Comparison of ENCODE assay signal across 22 cellular contexts in the genomic region with DNA sequence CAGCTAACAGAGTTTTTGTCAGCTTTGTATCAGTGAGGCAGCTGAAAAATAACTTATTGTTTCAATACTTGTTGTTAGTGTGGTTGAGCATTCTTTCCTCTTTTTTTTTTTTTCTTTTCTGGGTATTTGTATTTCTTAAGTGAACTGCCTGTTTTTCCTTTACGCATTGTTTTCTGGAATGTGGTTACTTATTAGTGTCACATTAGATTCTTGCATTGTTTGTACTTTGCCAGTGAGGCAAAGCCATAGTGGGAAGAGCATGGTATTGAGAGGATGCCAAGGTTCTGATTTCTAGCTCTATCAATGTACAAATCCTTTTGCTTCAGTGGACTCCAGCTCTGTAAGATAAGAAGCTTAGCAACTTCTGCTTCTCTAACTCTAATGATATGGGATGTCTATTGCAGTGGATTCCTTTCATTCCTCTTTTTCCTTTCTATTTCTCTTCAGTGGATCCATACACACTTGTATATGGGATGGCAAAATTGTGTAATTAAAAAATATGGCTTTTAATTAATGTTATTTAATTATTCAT. TPM values are rescaled to one million over a fixed set of nuclear protein-coding genes. Genes with fewer than 3 reads are reported as not detected.
DNase-seq lines count a peak whose midpoint lies in the region; ATAC-seq, FAIRE-seq and TF ChIP-seq lines count a peak whose summit lies in the region.
"Had no signal": no experiment of that assay in that cellular context is flagged by ENCODE, and none has a peak within 500 bp of the region (broad histone marks: within the 10 kb centered on the region; RNA-seq: fewer than 3 reads in every experiment).

No MANE protein-coding gene starts in this region.

- H3K27me3 ChIP-seq in GM12878 (replicated peaks in 1 of 2; ENCODE audit: control insufficient read depth in 2 of 2, insufficient read depth in 2 of 2, low read length in 1 of 2) = no peaks in the 10 kb centered on the region
- H3K27me3 ChIP-seq in neural progenitor cell = no peaks in the 10 kb centered on the region

- H3F3A ChIP-seq in neural progenitor cell (ENCODE audit: low read depth) = peaks cover 9% of the 10 kb centered on the region

- no peak overlapping the region for H3K4me3 Mint-ChIP-seq in neural progenitor cell
- H3K4me3 Mint-ChIP-seq in activated CD8-positive, alpha-beta memory T cell treated with anti-CD3 and anti-CD28 coated beads, Interleukin-2, amount 10 ng/mL, durations not matched to agents 7 days and 5 days = no peak overlapping the region

- H3K27ac Mint-ChIP-seq in neural progenitor cell = no peak overlapping the region
- H3K27ac Mint-ChIP-seq in activated CD8-positive, alpha-beta memory T cell treated with anti-CD3 and anti-CD28 coated beads, Interleukin-2, amount 10 ng/mL, durations not matched to agents 7 days and 5 days = no peak overlapping the region

- no peak for FAIRE-seq in GM12878 (lab: Jason Lieb, UNC)
- FAIRE-seq: H1 had no signal

- H2AFZ ChIP-seq in GM12878 (ENCODE audit: control insufficient read depth, low read depth, low read length) (no peak overlapping the region), neural progenitor cell (replicated peaks) (no peak overlapping the region)

- ATAC-seq in GM12878 = no peak
- ATAC-seq in activated CD8-positive, alpha-beta memory T cell treated with anti-CD3 and anti-CD28 coated beads, Interleukin-2, amount 10 ng/mL, durations not matched to agents 7 days and 5 days = no peak
- ATAC-seq: HCT116, Panc1, SK-N-SH treated with all-trans-retinoic acid at 6 μM for 48 hours had no signal

- H3K27me3 Mint-ChIP-seq in neural progenitor cell (ENCODE audit: insufficient read depth, low read depth) = peaks cover 2% of the 10 kb centered on the region
- H3K27me3 Mint-ChIP-seq in activated CD8-positive, alpha-beta memory T cell treated with anti-CD3 and anti-CD28 coated beads, Interleukin-2, amount 10 ng/mL, durations not matched to agents 7 days and 5 days = no peaks in the 10 kb centered on the region

- TF ChIP-seq EP300 in GM12878 (IDR thresholded peaks at IDR 0.05; ENCODE audit: borderline replicate concordance in 1 of 2, control insufficient read depth in 1 of 2, low read depth in 2 of 2, low read length in 2 of 2) = no peak

- TF ChIP-seq CTCF in GM12878 (IDR thresholded peaks at IDR 0.05 in 2 of 3, conservative IDR thresholded peaks at IDR 0.05 in 1 of 3; ENCODE audit: control insufficient read depth in 2 of 3, extremely low read depth in 1 of 3, insufficient read depth in 1 of 3, low read depth in 3 of 3, low read length in 3 of 3) = no peak
- TF ChIP-seq CTCF in neural progenitor cell (IDR thresholded peaks at IDR 0.05) = no peak
- no peak for TF ChIP-seq CTCF in foreskin fibroblast (IDR thresholded peaks at IDR 0.05; ENCODE audit: low read depth, low read length)

- H4K20me1 ChIP-seq in GM12878 (ENCODE audit: control insufficient read depth, insufficient read depth) = no peaks in the 10 kb centered on the region
- H4K20me1 ChIP-seq in neural progenitor cell (ENCODE audit: low read depth) = peaks cover 16% of the 10 kb centered on the region

- H3K4me2 ChIP-seq in GM12878 (ENCODE audit: control insufficient read depth, insufficient read depth) = no peak overlapping the region
- H3K4me2 ChIP-seq in neural progenitor cell = peak overlapping the region; percentile 55

- CTCF ChIA-PET in GM12878 (lab: Yijun Ruan, JAX) = interaction anchor here (0.5 to 1.6 kb wide), 3 partner anchors 10 to 753 kb away, joined by 3 to 6 read pairs (median 4); no protein-coding TSS in a partner anchor
- CTCF ChIA-PET in activated CD8-positive, alpha-beta memory T cell treated with anti-CD3 and anti-CD28 coated beads, Interleukin-2, amount 10 ng/mL, durations not matched to agents 7 days and 5 days (lab: Charles Lee) = interaction anchor here (0.9 to 1.0 kb wide), 2 partner anchors 25 to 138 kb away, joined by 3 read pairs; no protein-coding TSS in a partner anchor

- H3K4me1 ChIP-seq in GM12878 (ENCODE audit: control insufficient read depth, insufficient read depth, low read length) (peaks cover 18% of the 10 kb centered on the region; the same call in 1 of the 2 replicates), neural progenitor cell (peaks cover 28% of the 10 kb centered on the region)

- RAD21 ChIA-PET in GM12878 (lab: Charles Lee; ENCODE audit: unreplicated experiment) = interaction anchor here (0.6 to 2.5 kb wide), 3 partner anchors 11 to 898 kb away, joined by 3 to 10 read pairs (median 3); no protein-coding TSS in a partner anchor

- H3K9me3 ChIP-seq in GM12878 (replicated peaks; ENCODE audit: control insufficient read depth, insufficient read depth, low read length) (peaks cover 3% of the 10 kb centered on the region; the same call in 2 of the 3 replicates), neural progenitor cell (ENCODE audit: low read depth) (no peaks in the 10 kb centered on the region)

- no peak for TF ChIP-seq POLR2A in GM12878 (IDR thresholded peaks at IDR 0.05; ENCODE audit: low read depth, low read length)

- H3K4me1 Mint-ChIP-seq in neural progenitor cell = peaks cover 22% of the 10 kb centered on the region
- peaks cover 71% of the 10 kb centered on the region for H3K4me1 Mint-ChIP-seq in activated CD8-positive, alpha-beta memory T cell treated with anti-CD3 and anti-CD28 coated beads, Interleukin-2, amount 10 ng/mL, durations not matched to agents 7 days and 5 days

- H3K9ac ChIP-seq in GM12878 (ENCODE audit: control insufficient read depth, insufficient read depth, low read length) (no peak overlapping the region), neural progenitor cell (no peak overlapping the region)

- POLR2A ChIA-PET in GM12878 (lab: Charles Lee) = interaction anchor here (0.7 kb wide), 2 partner anchors 150 to 397 kb away, joined by 3 to 4 read pairs; no protein-coding TSS in a partner anchor

- intact Hi-C loops in GM12878 (cut with micrococcal nuclease; ENCODE audit: unreplicated experiment) = loop anchor here (5.0 kb wide), 1 partner anchor 326 kb away; the partner anchor contains the start of gene MBOAT1

- peaks cover 31% of the 10 kb centered on the region for H3K79me2 ChIP-seq in GM12878 (ENCODE audit: control insufficient read depth, insufficient read depth, low read length)
- peaks cover 82% of the 10 kb centered on the region for H3K79me2 ChIP-seq in neural progenitor cell (ENCODE audit: low read depth)

- 0 out of 2 replicates have a peak overlapping the region, but pooled peaks have one; percentile 19 for H3K4me3 ChIP-seq in GM12878
- no peak overlapping the region for H3K4me3 ChIP-seq in neural progenitor cell
- no peak overlapping the region for H3K4me3 ChIP-seq in foreskin fibroblast (ENCODE audit: low read depth in 1 of 2, low read length in 2 of 2)

- H3K9me3 Mint-ChIP-seq in neural progenitor cell = no peaks in the 10 kb centered on the region
- H3K9me3 Mint-ChIP-seq in activated CD8-positive, alpha-beta memory T cell treated with anti-CD3 and anti-CD28 coated beads, Interleukin-2, amount 10 ng/mL, durations not matched to agents 7 days and 5 days (ENCODE audit: low read depth) = no peaks in the 10 kb centered on the region

- TF ChIP-seq RAD21 in GM12878 (IDR thresholded peaks at IDR 0.05; ENCODE audit: insufficient read depth, low read depth, low read length) = no peak

- 100% methylated on average over 1 of the region's 1 CpG for WGBS in GM12878 (ENCODE audit: insufficient coverage, insufficient replicate concordance, low lambda C conversion rate, missing lambda C conversion rate)

- BruUV-seq in GM12878 (replicated peaks; lab: Mats Ljungman, UMichigan) = no TSS peak

- DNase-seq in Caki2 (ENCODE audit: low read depth) (peak; percentile 70), NCI-H82 treated with DMSO at 0.1 percent for 48 hours (lab: John Stamatoyannopoulos, UW; ENCODE audit: unreplicated experiment) (peak; percentile 39), GM12878 (ENCODE audit: low read depth, low spot score) (no peak), neural progenitor cell (ENCODE audit: low spot score) (peak; percentile 33), foreskin fibroblast (no peak), NCI-H524 (lab: John Stamatoyannopoulos, UW) (no peak), NCI-H146 (lab: John Stamatoyannopoulos, UW) (no peak)
- DNase-seq in activated CD8-positive, alpha-beta memory T cell treated with anti-CD3 and anti-CD28 coated beads, Interleukin-2, amount 10 ng/mL, durations not matched to agents 7 days and 5 days = no peak
- DNase-seq: DMS79 treated with DMSO at 0.1 percent for 48 hours; IMR-90; NCI-H1694 treated with DMSO at 0.1 percent for 48 hours; NCI-H2081 treated with DMSO at 0.1 percent for 48 hours; NCI-H2171 treated with DMSO at 0.1 percent for 48 hours; NCI-H446 treated with DMSO at 0.1 percent for 48 hours; NCI-H69; NK-92 treated with Interleukin-12 subunit alpha and Interleukin-12 subunit beta, amount 100 ng/mL, for 24 hours; SIG-M5 had no signal

- H3K36me3 Mint-ChIP-seq in neural progenitor cell = peaks cover 9% of the 10 kb centered on the region
- H3K36me3 Mint-ChIP-seq in activated CD8-positive, alpha-beta memory T cell treated with anti-CD3 and anti-CD28 coated beads, Interleukin-2, amount 10 ng/mL, durations not matched to agents 7 days and 5 days = peaks cover 48% of the 10 kb centered on the region

- H3K36me3 ChIP-seq in GM12878 (ENCODE audit: control insufficient read depth in 2 of 2, insufficient read depth in 2 of 2, low read length in 1 of 2) = peaks cover 2 to 6% of the 10 kb centered on the region in 2 experiments; a peak in 2 of 4 replicates
- H3K36me3 ChIP-seq in neural progenitor cell = no peaks in the 10 kb centered on the region

- SMC1A ChIA-PET in GM12878 (lab: Charles Lee; ENCODE audit: uncharacterized antibody, unreplicated experiment) = interaction anchor here (0.5 to 2.1 kb wide), 9 partner anchors 9 to 1050 kb away, joined by 3 to 5 read pairs (median 3); no protein-coding TSS in a partner anchor

- in situ Hi-C loops in Caki2 (cut with HindIII; ENCODE audit: low pct_unique_long_range_greater_than_20kb, low sequenced_read_pairs) (no loop called here), GM12878 (cut with MboI) (no loop called here)

- H3K27ac ChIP-seq in GM12878 (ENCODE audit: control insufficient read depth, insufficient read depth) (no peak overlapping the region), neural progenitor cell (no peak overlapping the region)
- H3K27ac ChIP-seq: C4-2B had no signal

RNA-seq across cellular contexts. Expression of gene CDKAL1, which starts 3.9 kb away (rescaled TPM):
- 40.9 and 48.3 TPM in 2 replicates for total RNA-seq in Caki2 (2014; rRNA removed; shearing (Covaris generic); ENCODE audit: low replicate concordance)
- 80.1 and 86.1 TPM in 2 replicates for total RNA-seq in GM12878 (2013; cell fraction: nucleolus; rRNA removed)
- 22.1 and 25.5 TPM in 2 replicates for total RNA-seq in GM12878 (2014; rRNA removed)
- 26.7 and 26.9 TPM in 2 replicates for total RNA-seq in GM12878 (2014; rRNA removed; fragmentation: Illumina TruSeq; extraction: Trizol)
- total RNA-seq in GM12878 (2021) = 16.8 and 18.5 TPM in 2 replicates
- polyA plus RNA-seq in GM12878 (2011; ENCODE audit: low read depth) = 7.5 TPM
- 16.1 and 16.7 TPM in 2 replicates for polyA plus RNA-seq in GM12878 (2011; rRNA removed)
- 7.7 and 8.5 TPM in 2 replicates for polyA plus RNA-seq in GM12878 (2011; cell fraction: cytosol; rRNA removed)
- 7.7 and 8.9 TPM in 2 replicates for polyA plus RNA-seq in GM12878 (2011; cell fraction: nucleus; rRNA removed)
- 9.3 and 9.4 TPM in 2 replicates for polyA plus RNA-seq in GM12878 (2012)
- polyA plus RNA-seq in GM12878 (2014; fragmentation: Illumina TruSeq; extraction: Trizol) = 15.5 and 18.2 TPM in 2 replicates
- polyA plus RNA-seq in GM12878 (2014; fragmentation: Nextera tagmentation; extraction: Ambion mirVana) = 10 to 100 TPM; 10.7 to 10.9 TPM
- 10.9 and 11.4 TPM in 2 replicates for polyA plus RNA-seq in GM12878 (2014; rRNA removed)
- polyA plus RNA-seq in GM12878 (2016; fragmentation: Nextera tagmentation; extraction: Ambion mirVana) = 10 to 100 TPM; 21.4 to 24.0 TPM
- polyA minus RNA-seq in GM12878 (2011; rRNA and poly(A)+ RNA removed) = 15.7 and 19.9 TPM in 2 replicates
- 8.4 and 13.2 TPM in 2 replicates for polyA minus RNA-seq in GM12878 (2011; cell fraction: cytosol; rRNA and poly(A)+ RNA removed)
- 18.5 and 28.2 TPM in 2 replicates for polyA minus RNA-seq in GM12878 (2011; cell fraction: nucleus; rRNA and poly(A)+ RNA removed)
- total RNA-seq in neural progenitor cell (ENCODE audit: low replicate concordance) = 29.1 and 39.6 TPM in 2 replicates
- total RNA-seq in activated CD8-positive, alpha-beta memory T cell treated with anti-CD3 and anti-CD28 coated beads, Interleukin-2, amount 10 ng/mL, durations not matched to agents 7 days and 5 days = 10 to 100 TPM; 27.9 to 30.0 TPM

Comparison
In these comparisons a context has a peak if more than half of its experiments do, and no peak if none do; other contexts are left out.
1. DNase-seq: peak in Caki2 (single experiment), NCI-H82 treated with DMSO at 0.1 percent for 48 hours (single experiment) and neural progenitor cell (single experiment); none in GM12878 (single experiment), foreskin fibroblast (0 of 2), NCI-H524 (0 of 2), activated CD8-positive, alpha-beta memory T cell treated with anti-CD3 and anti-CD28 coated beads, Interleukin-2, amount 10 ng/mL, durations not matched to agents 7 days and 5 days (single experiment) and NCI-H146 (single experiment).